In the genomic region with DNA sequence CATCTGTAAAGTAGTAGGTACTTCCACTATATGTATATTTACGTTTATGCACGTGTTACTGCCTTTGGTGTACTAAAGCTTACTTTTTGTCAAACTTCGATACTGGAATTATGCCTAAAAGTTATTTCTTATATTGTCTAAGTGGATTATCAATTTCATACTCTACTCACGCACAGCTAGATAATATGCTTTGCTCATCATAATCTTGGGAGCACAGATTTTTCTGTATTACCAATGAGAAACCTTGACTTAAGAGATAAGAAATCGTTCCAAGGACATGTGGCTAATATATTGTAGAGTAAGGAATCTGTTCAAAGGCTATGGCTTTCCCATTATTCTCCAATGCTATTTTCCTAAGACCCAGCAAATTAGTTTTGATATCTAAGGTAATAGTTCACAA, we compare ENCODE assay signal across 32 cellular contexts.
"Had no signal": no experiment of that assay in that cellular context is flagged by ENCODE, and none has a peak within 500 bp of the region (broad histone marks: within the 10 kb centered on the region; RNA-seq: fewer than 3 reads in every experiment).

No MANE protein-coding gene starts in this region.

- H3K27ac ChIP-seq: body of pancreas, esophagus muscularis mucosa, foreskin keratinocyte, heart left ventricle, WERI-Rb-1 had no signal

- H3K27me3 ChIP-seq: adrenal gland, body of pancreas, esophagus muscularis mucosa, foreskin keratinocyte, gastrocnemius medialis, heart left ventricle had no signal

- ATAC-seq: activated CD4-positive, CD25-positive, alpha-beta regulatory T cell treated with anti-CD3 and anti-CD28 coated beads, Interleukin-2, amount 50 U/mL, for 24 hours; activated CD8-positive, alpha-beta memory T cell treated with anti-CD3 and anti-CD28 coated beads, Interleukin-2, amount 10 ng/mL, durations not matched to agents 7 days and 5 days; activated CD8-positive, alpha-beta T cell treated with anti-CD3 and anti-CD28 coated beads, Interleukin-2, amount 10 ng/mL, durations not matched to agents 7 days and 5 days; activated naive CD8-positive, alpha-beta T cell treated with anti-CD3 and anti-CD28 coated beads, Interleukin-2, amount 50 U/mL, for 24 hours; body of pancreas; effector memory CD8-positive, alpha-beta T cell; foreskin keratinocyte; gastrocnemius medialis; heart left ventricle had no signal

- H3K9me3 ChIP-seq: adrenal gland, body of pancreas, esophagus muscularis mucosa, gastrocnemius medialis, heart left ventricle had no signal

- H3K4me1 ChIP-seq: foreskin keratinocyte had no signal

- H3K4me3 ChIP-seq: adrenal gland, body of pancreas, esophagus muscularis mucosa, gastrocnemius medialis, heart left ventricle had no signal

- FAIRE-seq: colon had no signal

- DNase-seq: activated B cell treated with CpG ODN at 0.5 μM for 24 hours; activated CD4-positive, alpha-beta T cell treated with anti-CD3 and anti-CD28 coated beads for 48 hours; activated CD4-positive, alpha-beta T cell treated with anti-CD3 and anti-CD28 coated beads, Interleukin-2, amount 50 U/mL, for 1 hour; activated CD4-positive, alpha-beta T cell treated with anti-CD3 and anti-CD28 coated beads, Interleukin-2, amount 50 U/mL, for 48 hours; activated CD8-positive, alpha-beta memory T cell treated with anti-CD3 and anti-CD28 coated beads, Interleukin-2, amount 10 ng/mL, durations not matched to agents 7 days and 5 days; activated CD8-positive, alpha-beta memory T cell treated with anti-CD3 and anti-CD28 coated beads, Interleukin-2, amount 50 U/mL, for 4 hours; activated CD8-positive, alpha-beta T cell treated with anti-CD3 and anti-CD28 coated beads, Interleukin-2, amount 10 ng/mL, durations not matched to agents 7 days and 5 days; activated effector memory CD4-positive, alpha-beta T cell treated with anti-CD3 and anti-CD28 coated beads, Interleukin-2, amount 50 U/mL, for 16 hours; activated naive CD4-positive, alpha-beta T cell treated with anti-CD3 and anti-CD28 coated beads for 36 hours; activated naive CD8-positive, alpha-beta T cell treated with anti-CD3 and anti-CD28 coated beads for 36 hours; activated naive CD8-positive, alpha-beta T cell treated with anti-CD3 and anti-CD28 coated beads, Interleukin-2, amount 50 U/mL, for 24 hours; activated T-cell treated with anti-CD3 and anti-CD28 coated beads, Interleukin-2, amount 50 U/mL, for 1 hour; activated T-cell treated with anti-CD3 and anti-CD28 coated beads, Interleukin-2, amount 50 U/mL, for 48 hours; adrenal gland; amygdala; aorta; body of pancreas; caudate nucleus; cortex of kidney; dermis blood vessel endothelial cell; effector CD4-positive, alpha-beta T cell; effector memory CD8-positive, alpha-beta T cell; erythroblast; foreskin keratinocyte; gastrocnemius medialis; glutamatergic neuron; heart left ventricle; T1000; WERI-Rb-1 had no signal
